In genomic region chr6:163490826-163491577, GRCh38 we compare ENCODE assay signal across 8 cellular contexts.
DNase-seq lines count a peak whose midpoint lies in the region; ATAC-seq, FAIRE-seq and TF ChIP-seq lines count a peak whose summit lies in the region.

No MANE protein-coding gene starts in this region.

- H3K4me1 Mint-ChIP-seq in GM23338 = peaks cover 47% of the 10 kb centered on the region
- H3K4me1 Mint-ChIP-seq in activated naive CD8-positive, alpha-beta T cell (ENCODE audit: low read depth) = peaks cover 58% of the 10 kb centered on the region

- H4K20me1 ChIP-seq in GM23338 (replicated peaks; ENCODE audit: insufficient read depth) (peaks cover 20% of the 10 kb centered on the region), SK-N-SH (ENCODE audit: insufficient read depth) (peaks cover 73% of the 10 kb centered on the region)

- POLR2A ChIA-PET in SK-N-SH (lab: Yijun Ruan, JAX) = no interaction called here

- H3K4me2 ChIP-seq in GM23338 = no peak overlapping the region
- no peak overlapping the region for H3K4me2 ChIP-seq in SK-N-SH

- H3K27ac ChIP-seq in GM23338 (ENCODE audit: low read depth) (no peak overlapping the region), sigmoid colon (peak overlapping the region; percentile 26 to 76 (median 36)), SK-N-SH (ENCODE audit: low read depth in 2 of 2, low read length in 1 of 2) (no peak overlapping the region)

- no peak for TF ChIP-seq RAD21 in SK-N-SH (IDR thresholded peaks at IDR 0.05; ENCODE audit: low read length)

- intact Hi-C loops in left cardiac atrium (cut with DNase I) = no loop called here
- intact Hi-C loops in sigmoid colon (cut with DNase I) = loop anchor here (5.0 kb wide), 1 partner anchor 79 kb away; the partner anchor contains the start of gene QKI

- H3K4me3 ChIP-seq in GM23338 (no peak overlapping the region), sigmoid colon (no peak overlapping the region), SK-N-SH (ENCODE audit: low read depth in 2 of 2, low read length in 1 of 2) (no peak overlapping the region)

- H3K9me2 ChIP-seq in GM23338 (ENCODE audit: insufficient read depth) = no peaks in the 10 kb centered on the region
- H3K9me2 ChIP-seq in SK-N-SH = no peaks in the 10 kb centered on the region

- H3K79me2 ChIP-seq in GM23338 (replicated peaks; ENCODE audit: insufficient read depth) (peaks cover 100% of the 10 kb centered on the region), SK-N-SH (ENCODE audit: insufficient read depth) (peaks cover 100% of the 10 kb centered on the region)

- TF ChIP-seq POLR2A in sigmoid colon (IDR thresholded peaks at IDR 0.05) = no peak

- H3K27ac Mint-ChIP-seq in GM23338 = no peak overlapping the region
- peak overlapping the region; percentile 61 for H3K27ac Mint-ChIP-seq in activated naive CD8-positive, alpha-beta T cell

- DNase-seq in GM23338 (ENCODE audit: low spot score) (peak; percentile 44), left cardiac atrium (peak; percentile 76), sigmoid colon (peak; percentile 85), NCI-H446 treated with DMSO at 0.1 percent for 48 hours (lab: John Stamatoyannopoulos, UW) (no peak), SK-N-SH (no peak), urothelium cell line (ENCODE audit: low spot score) (no peak)

- H2AFZ ChIP-seq in GM23338 (no peak overlapping the region), SK-N-SH (ENCODE audit: low read depth) (no peak overlapping the region)

- H3K4me3 Mint-ChIP-seq in GM23338 = no peak overlapping the region
- peak overlapping the region; percentile 44 for H3K4me3 Mint-ChIP-seq in activated naive CD8-positive, alpha-beta T cell

- WGBS in sigmoid colon, 2 donors = 29 to 56% methylated on average over 4 of the region's 4 CpGs
- WGBS in SK-N-SH (ENCODE audit: low lambda C conversion rate) = 85% methylated on average over 4 of the region's 4 CpGs

- H3K27me3 ChIP-seq in GM23338 (ENCODE audit: insufficient read depth) (no peaks in the 10 kb centered on the region), sigmoid colon (no peaks in the 10 kb centered on the region), SK-N-SH (ENCODE audit: insufficient read depth) (no peaks in the 10 kb centered on the region)

- FAIRE-seq in urothelium cell line (lab: Jason Lieb, UNC) = no peak

- TF ChIP-seq CTCF in GM23338 (conservative IDR thresholded peaks at IDR 0.05; ENCODE audit: low read depth in 2 of 2) = no peak
- TF ChIP-seq CTCF in sigmoid colon (IDR thresholded peaks at IDR 0.05) = no peak
- no peak for TF ChIP-seq CTCF in SK-N-SH (IDR thresholded peaks at IDR 0.05)

- H3K36me3 Mint-ChIP-seq in GM23338 (ENCODE audit: low read depth) = no peaks in the 10 kb centered on the region
- H3K36me3 Mint-ChIP-seq in activated naive CD8-positive, alpha-beta T cell = peaks cover 2% of the 10 kb centered on the region

- CTCF ChIA-PET in SK-N-SH (lab: Yijun Ruan, JAX) = no interaction called here

- ATAC-seq in GM23338 (no peak; the same call in 2 of the 3 replicates), left cardiac atrium (peak; percentile 71 to 87), HG03521 (IDR thresholded peaks at IDR 0.05; ENCODE audit: unreplicated experiment) (no peak)

- H3K9me3 ChIP-seq in sigmoid colon = no peaks in the 10 kb centered on the region
- no peaks in the 10 kb centered on the region for H3K9me3 ChIP-seq in SK-N-SH

- H3K9me3 Mint-ChIP-seq in GM23338 = no peaks in the 10 kb centered on the region
- no peaks in the 10 kb centered on the region for H3K9me3 Mint-ChIP-seq in activated naive CD8-positive, alpha-beta T cell (ENCODE audit: low read depth)

- no peaks in the 10 kb centered on the region for H3K36me3 ChIP-seq in GM23338 (ENCODE audit: insufficient read depth)
- H3K36me3 ChIP-seq in sigmoid colon = no peaks in the 10 kb centered on the region
- H3K36me3 ChIP-seq in SK-N-SH (replicated peaks in 1 of 2; ENCODE audit: control insufficient read depth in 1 of 2, insufficient read depth in 2 of 2, low read length in 1 of 2) = no peaks in the 10 kb centered on the region

- H3F3A ChIP-seq in GM23338 (replicated peaks; ENCODE audit: low read depth) (no peaks in the 10 kb centered on the region), SK-N-SH (replicated peaks; ENCODE audit: insufficient read depth) (peaks cover 3% of the 10 kb centered on the region)

- H3K9ac ChIP-seq in SK-N-SH = no peak overlapping the region

- TF ChIP-seq EP300 in sigmoid colon (IDR thresholded peaks at IDR 0.05) (no peak), SK-N-SH (IDR thresholded peaks at IDR 0.05; ENCODE audit: borderline replicate concordance in 1 of 2, low read depth in 1 of 2, low read length in 1 of 2) (no peak)

- peaks cover 3% of the 10 kb centered on the region for H3K27me3 Mint-ChIP-seq in GM23338 (ENCODE audit: insufficient read depth, low read depth, poor library complexity)
- H3K27me3 Mint-ChIP-seq in activated naive CD8-positive, alpha-beta T cell = no peaks in the 10 kb centered on the region

- H3K4me1 ChIP-seq in GM23338 (ENCODE audit: insufficient read depth) (peaks cover 33% of the 10 kb centered on the region), sigmoid colon (peaks cover 0 to 77% (median 52%) of the 10 kb centered on the region in 4 donors), SK-N-SH (ENCODE audit: control insufficient read depth in 1 of 2, insufficient read depth in 2 of 2, low read depth in 1 of 2, low read length in 1 of 2) (no peaks in the 10 kb centered on the region; a peak in 2 of 4 replicates)

TF ChIP-seq in GM23338, 12 proteins besides CTCF, POLR2A, EP300 and RAD21 (continues in another document):
- TF ChIP-seq EZH2phosphoT487 (IDR thresholded peaks at IDR 0.05; ENCODE audit: unreplicated experiment) = no peak

TF ChIP-seq in SK-N-SH, 30 proteins besides CTCF, POLR2A, EP300 and RAD21:
- no peak for TF ChIP-seq EZH2phosphoT487 (IDR thresholded peaks at IDR 0.05; ENCODE audit: borderline replicate concordance, low read depth)
- TF ChIP-seq, protein P1, sequence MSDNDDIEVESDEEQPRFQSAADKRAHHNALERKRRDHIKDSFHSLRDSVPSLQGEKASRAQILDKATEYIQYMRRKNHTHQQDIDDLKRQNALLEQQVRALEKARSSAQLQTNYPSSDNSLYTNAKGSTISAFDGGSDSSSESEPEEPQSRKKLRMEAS (IDR thresholded peaks at IDR 0.05; ENCODE audit: low read depth) = no peak

Comparison
In these comparisons a context has a peak if more than half of its experiments do, and no peak if none do; other contexts are left out.
1. ATAC-seq: peak in left cardiac atrium (2 of 2); none in GM23338 (single experiment) and HG03521 (single experiment).
2. DNase-seq: peak in GM23338 (single experiment), left cardiac atrium (single experiment) and sigmoid colon (single experiment); none in NCI-H446 treated with DMSO at 0.1 percent for 48 hours (single experiment), SK-N-SH (single experiment) and urothelium cell line (single experiment).
3. H3K27ac ChIP-seq: peak in sigmoid colon (4 of 4); none in GM23338 (single experiment) and SK-N-SH (0 of 2).